In genomic region chr12:110575326-110575725, GRCh38 we compare ENCODE assay signal across 13 cellular contexts. TPM values are rescaled to one million over a fixed set of nuclear protein-coding genes. Genes with fewer than 3 reads are reported as not detected.
DNase-seq lines count a peak whose midpoint lies in the region; ATAC-seq, FAIRE-seq and TF ChIP-seq lines count a peak whose summit lies in the region.
"Had no signal": no experiment of that assay in that cellular context is flagged by ENCODE, and none has a peak within 500 bp of the region (broad histone marks: within the 10 kb centered on the region; RNA-seq: fewer than 3 reads in every experiment).

No MANE protein-coding gene starts in this region.

- TF ChIP-seq EP300 in sigmoid colon (IDR thresholded peaks at IDR 0.05): no peak

- H3K9me3 ChIP-seq in Peyer's patch: peaks cover 0 to 12% (median 0%) of the 10 kb centered on the region in 4 donors
- H3K9me3 ChIP-seq in sigmoid colon: peaks cover 0 to 4% (median 1%) of the 10 kb centered on the region in 4 donors
- H3K9me3 ChIP-seq in A673 (ENCODE audit: low read depth, low read length, poor library complexity, severe bottlenecking): peaks cover 3% of the 10 kb centered on the region

- H3K27ac ChIP-seq in Peyer's patch (peak overlapping the region in 3 of 4 donors; percentile 3 to 71 (median 15)), sigmoid colon (peak overlapping the region in 3 of 4 donors; percentile 11 to 34 (median 25)), A673 (ENCODE audit: low read depth, low read length, poor library complexity, severe bottlenecking) (no peak overlapping the region)
- H3K27ac ChIP-seq: tibial artery had no signal

- CTCF ChIA-PET in A673 (lab: Charles Lee): no interaction called here

- ATAC-seq in Right ventricle myocardium superior (ENCODE audit: poor library complexity) (peak; percentile 66), GM19351 (IDR thresholded peaks at IDR 0.05; ENCODE audit: unreplicated experiment) (no peak)
- ATAC-seq: esophagus mucosa had no signal

- H3K36me3 ChIP-seq in Peyer's patch (no peaks in the 10 kb centered on the region), sigmoid colon (no peaks in the 10 kb centered on the region), A673 (ENCODE audit: insufficient read depth, low read length, poor library complexity, severe bottlenecking) (no peaks in the 10 kb centered on the region)
- H3K36me3 ChIP-seq: tibial artery had no signal

- POLR2A ChIA-PET in A673 (lab: Charles Lee; ENCODE audit: low non-redundant PET): interaction anchor here (0.5 to 0.8 kb wide), 2 partner anchors 16 kb away, joined by 3 to 7 read pairs; no protein-coding TSS in a partner anchor

- peak; percentile 16 for FAIRE-seq in GM12891 (lab: Jason Lieb, UNC)
- FAIRE-seq: kidney had no signal

- H3K27me3 ChIP-seq in Peyer's patch (no peaks in the 10 kb centered on the region), sigmoid colon (no peaks in the 10 kb centered on the region), A673 (replicated peaks; ENCODE audit: insufficient read depth, low read depth, low read length, poor library complexity) (no peaks in the 10 kb centered on the region)
- H3K27me3 ChIP-seq: tibial artery had no signal

- no peak for TF ChIP-seq POLR2A in GM12891 (IDR thresholded peaks at IDR 0.05; ENCODE audit: low read depth, low read length)
- TF ChIP-seq POLR2A in Peyer's patch (IDR thresholded peaks at IDR 0.05): no peak
- no peak for TF ChIP-seq POLR2A in sigmoid colon (IDR thresholded peaks at IDR 0.05)

- BruUV-seq in A673 (replicated peaks; lab: Mats Ljungman, UMichigan): no TSS peak

- DNase-seq in GM12891 (ENCODE audit: insufficient read length, low spot score) (no peak), Peyer's patch (no peak), Right ventricle myocardium superior (no peak), sigmoid colon (no peak), A673 (ENCODE audit: low spot score) (no peak), posterior vena cava (ENCODE audit: low spot score) (no peak)
- DNase-seq: kidney; MM.1S; NCI-H510A treated with DMSO at 0.1 percent for 48 hours; stimulated activated CD4-positive, alpha-beta T cell treated with anti-CD3 and anti-CD28 coated beads, Interleukin-4, amount 100 ng/mL, for 24 hours; tibial artery had no signal

- peaks cover 0 to 68% (median 21%) of the 10 kb centered on the region in 4 donors for H3K4me1 ChIP-seq in Peyer's patch
- H3K4me1 ChIP-seq in sigmoid colon: peaks cover 0 to 68% (median 59%) of the 10 kb centered on the region in 4 donors
- peaks cover 27% of the 10 kb centered on the region for H3K4me1 ChIP-seq in A673 (ENCODE audit: insufficient read depth, low read length, poor library complexity, severe bottlenecking)

- intact Hi-C loops in Right ventricle myocardium superior (cut with DNase I) (no loop called here), sigmoid colon (cut with DNase I) (no loop called here), A673 (cut with micrococcal nuclease; ENCODE audit: unreplicated experiment) (no loop called here), posterior vena cava (cut with DNase I) (no loop called here)

- WGBS in sigmoid colon, 2 donors: 1 to 34% methylated on average over 1 of the region's 1 CpG

- no peak overlapping the region for H3K4me3 ChIP-seq in Peyer's patch
- H3K4me3 ChIP-seq in sigmoid colon: no peak overlapping the region
- no peak overlapping the region for H3K4me3 ChIP-seq in A673 (ENCODE audit: low read depth, low read length, poor library complexity, severe bottlenecking)
- H3K4me3 ChIP-seq: tibial artery had no signal

- TF ChIP-seq CTCF in Peyer's patch (IDR thresholded peaks at IDR 0.05) (no peak), sigmoid colon (IDR thresholded peaks at IDR 0.05) (no peak), A673 (conservative IDR thresholded peaks at IDR 0.05; ENCODE audit: low read depth, low read length) (no peak)

TF ChIP-seq in GM12891, 5 proteins besides CTCF, POLR2A, EP300 and RAD21:
- TF ChIP-seq TAF1 (IDR thresholded peaks at IDR 0.05; ENCODE audit: low read depth, low read length) (no peak), SPI1 (IDR thresholded peaks at IDR 0.05; ENCODE audit: low read depth, low read length) (no peak), POLR2AphosphoS5 (IDR thresholded peaks at IDR 0.05; ENCODE audit: low read depth, low read length) (no peak), POU2F2 (IDR thresholded peaks at IDR 0.05; ENCODE audit: low read depth, low read length) (no peak), PAX5 (IDR thresholded peaks at IDR 0.05; ENCODE audit: insufficient read depth, low read length, severe bottlenecking) (no peak)

RNA-seq across cellular contexts. Expression of gene PPTC7, which starts 7.8 kb away (rescaled TPM):
- polyA plus RNA-seq in GM12891 (2012; ENCODE audit: low read depth, missing spikeins): 18.9 TPM
- total RNA-seq in Peyer's patch (10 to 100 TPM; 19.5 to 21.4 (median 20.1) TPM), Right ventricle myocardium superior (98.3 TPM), sigmoid colon (10 to 100 TPM; 19.4 to 30.3 (median 22.5) TPM), A673 (2021) (27.5 and 30.9 TPM in 2 replicates), posterior vena cava (10 to 100 TPM; 21.5 to 34.5 TPM)
- polyA plus RNA-seq in sigmoid colon: 10 to 100 TPM; 16.1 to 24.5 (median 18.6) TPM

RNA-seq across cellular contexts. Expression of gene TCTN1, which starts 38.6 kb away (rescaled TPM):
- 22.4 TPM for polyA plus RNA-seq in GM12891 (2012; ENCODE audit: low read depth, missing spikeins)
- total RNA-seq in Peyer's patch (10 to 100 TPM in 2 of 4 donors, 1 to 10 TPM in 2; 9.1 to 53.6 (median 9.7) TPM), Right ventricle myocardium superior (21.1 TPM), sigmoid colon (10 to 100 TPM; 34.6 to 38.6 (median 35.6) TPM), A673 (2021) (38.8 TPM in 2 replicates), posterior vena cava (10 to 100 TPM; 24.0 to 35.8 TPM)
- 1 to 10 TPM in 2 of 3 donors, under 1 TPM in 1; 0.92 to 8.7 (median 6.6) TPM for polyA plus RNA-seq in sigmoid colon
